In the genomic region with DNA sequence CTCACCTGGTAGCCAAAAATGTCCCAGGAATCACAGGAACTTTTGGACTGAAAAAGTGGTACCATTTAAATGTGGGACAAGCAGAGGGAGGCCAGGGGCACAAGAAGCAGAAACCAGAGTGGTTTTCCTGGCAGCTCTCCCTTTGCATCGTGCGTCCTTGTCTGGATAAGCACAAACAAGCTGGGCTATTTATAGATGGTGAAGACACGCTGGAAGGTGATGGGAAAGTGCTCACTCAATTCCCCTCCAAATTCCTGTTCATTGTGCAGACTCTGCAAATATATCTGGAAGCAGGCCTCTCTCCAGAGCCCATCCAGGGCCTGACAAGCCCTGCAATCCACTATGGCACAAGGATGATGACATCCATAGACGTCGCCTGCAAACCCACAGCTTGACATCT, we compare ENCODE assay signal across 26 cellular contexts.
"Had no signal": no experiment of that assay in that cellular context is flagged by ENCODE, and none has a peak within 500 bp of the region (broad histone marks: within the 10 kb centered on the region; RNA-seq: fewer than 3 reads in every experiment).

No MANE protein-coding gene starts in this region.

- H3K4me3 Mint-ChIP-seq: activated CD8-positive, alpha-beta T cell treated with anti-CD3 and anti-CD28 coated beads for 36 hours; activated T-cell treated with anti-CD3 and anti-CD28 coated beads, Interleukin-2, amount 50 U/mL, for 72 hours; dendritic cell treated with granulocyte-macrophage colony-stimulating factor and Interleukin-4, amounts not matched to agents 40 ng/mL and 50 ng/mL, for 4 days; nephron; T-helper 1 cell treated with Interleukin-12 subunit alpha and Interleukin-12 subunit beta and Interleukin-4 antibody, amounts not matched to agents 30 μg/mL and 1 μg/mL, for 36 hours had no signal

- H3K27me3 ChIP-seq: brain microvascular endothelial cell, gastroesophageal sphincter, stomach, uterus had no signal

- H3K9me3 Mint-ChIP-seq: activated CD8-positive, alpha-beta T cell treated with anti-CD3 and anti-CD28 coated beads for 36 hours; activated naive CD4-positive, alpha-beta T cell treated with anti-CD3 and anti-CD28 coated beads, Interleukin-2, amount 50 U/mL, for 72 hours; activated T-cell treated with anti-CD3 and anti-CD28 coated beads, Interleukin-2, amount 50 U/mL, for 72 hours; dendritic cell treated with granulocyte-macrophage colony-stimulating factor and Interleukin-4, amounts not matched to agents 40 ng/mL and 50 ng/mL, for 4 days; T-helper 1 cell treated with Interleukin-12 subunit alpha and Interleukin-12 subunit beta and Interleukin-4 antibody, amounts not matched to agents 30 μg/mL and 1 μg/mL, for 36 hours had no signal

- H3K36me3 ChIP-seq: gastroesophageal sphincter, prostate gland, thoracic aorta, uterus, WERI-Rb-1 had no signal

- H3K9me3 ChIP-seq: gastroesophageal sphincter, mucosa of descending colon, prostate gland, stomach, thoracic aorta, uterus had no signal

- H3K27ac Mint-ChIP-seq: activated T-cell treated with anti-CD3 and anti-CD28 coated beads, Interleukin-2, amount 50 U/mL, for 72 hours; dendritic cell treated with granulocyte-macrophage colony-stimulating factor and Interleukin-4, amounts not matched to agents 40 ng/mL and 50 ng/mL, for 4 days; nephron; T-helper 1 cell treated with Interleukin-12 subunit alpha and Interleukin-12 subunit beta and Interleukin-4 antibody, amounts not matched to agents 30 μg/mL and 1 μg/mL, for 36 hours had no signal

- H3K4me1 Mint-ChIP-seq: nephron had no signal

- DNase-seq: activated CD4-positive, alpha-beta T cell treated with anti-CD3 and anti-CD28 coated beads for 4 hours; activated gamma-delta T cell; activated T-cell treated with anti-CD3 and anti-CD28 coated beads, Interleukin-2, amount 50 U/mL, for 72 hours; amygdala; effector memory CD4-positive, alpha-beta T cell; islet precursor cell; mucosa of descending colon; occipital lobe; stimulated activated CD4-positive, alpha-beta T cell treated with anti-CD3 and anti-CD28 coated beads, Interleukin-12 subunit alpha, Interleukin-12 subunit beta, amount 100 ng/mL, for 4 hours; stimulated activated CD4-positive, alpha-beta T cell treated with anti-CD3 and anti-CD28 coated beads, Interleukin-2, amount 100 ng/mL, for 24 hours; stomach; uterus; WERI-Rb-1 had no signal

- H3K27me3 Mint-ChIP-seq: activated CD8-positive, alpha-beta T cell treated with anti-CD3 and anti-CD28 coated beads for 36 hours; dendritic cell treated with granulocyte-macrophage colony-stimulating factor and Interleukin-4, amounts not matched to agents 40 ng/mL and 50 ng/mL, for 4 days had no signal

- ATAC-seq: gastroesophageal sphincter, left lobe of liver, mucosa of descending colon, sciatic nerve, SK-N-SH treated with all-trans-retinoic acid at 6 μM for 48 hours had no signal

- H3K27ac ChIP-seq: brain microvascular endothelial cell, epithelial cell of prostate, gastroesophageal sphincter, prostate gland, stomach, thoracic aorta, uterus, WERI-Rb-1 had no signal

- H3K4me3 ChIP-seq: gastroesophageal sphincter, mucosa of descending colon, prostate gland, stomach, thoracic aorta, uterus had no signal

- H3K4me1 ChIP-seq: gastroesophageal sphincter, prostate gland, stomach, uterus had no signal
